16 cellular contexts compared by ENCODE assay signal in the genomic region with DNA sequence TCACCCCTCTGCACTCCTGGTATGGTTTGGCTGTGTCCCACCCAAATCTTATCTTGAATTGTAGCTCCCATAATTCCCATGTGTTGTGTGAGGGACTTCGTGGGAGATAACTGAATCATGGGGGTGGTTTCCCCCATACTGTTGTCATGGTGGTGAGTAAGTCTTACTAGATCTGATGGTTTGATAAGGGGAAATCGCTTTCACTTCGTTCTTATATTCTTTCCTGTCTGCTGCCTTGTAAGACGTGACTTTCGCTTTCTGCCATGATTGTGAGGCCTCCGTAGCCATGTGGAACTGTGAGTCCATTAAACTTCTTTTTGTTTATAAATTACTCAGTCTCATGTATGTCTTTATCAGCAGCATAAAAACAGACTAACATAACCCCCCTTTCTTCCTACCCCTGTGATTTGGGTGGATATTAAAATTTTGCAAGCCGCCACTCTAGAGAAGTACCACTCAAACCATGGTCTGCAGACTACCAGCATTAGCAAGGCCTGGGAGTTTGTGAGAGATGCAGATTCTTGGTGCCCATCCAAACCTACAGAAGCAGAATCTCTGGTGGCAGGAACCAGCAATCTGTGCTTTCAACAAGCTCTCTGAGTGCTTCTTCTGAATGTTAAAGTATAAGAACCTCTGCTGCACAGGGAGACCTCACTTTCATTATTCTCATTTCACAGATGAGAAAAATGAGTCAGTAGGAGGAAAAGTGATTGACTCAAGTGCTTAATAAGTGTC.
"Had no signal": no experiment of that assay in that cellular context is flagged by ENCODE, and none has a peak within 500 bp of the region (broad histone marks: within the 10 kb centered on the region; RNA-seq: fewer than 3 reads in every experiment).

No MANE protein-coding gene starts in this region.

- FAIRE-seq: endometrium had no signal

- DNase-seq: effector memory CD4-positive, alpha-beta T cell; foreskin fibroblast; glutamatergic neuron; islet precursor cell; mammary epithelial cell; naive thymus-derived CD4-positive, alpha-beta T cell; nephron progenitor cell; psoas muscle; retina; right lobe of liver; stimulated activated CD4-positive, alpha-beta T cell treated with anti-CD3 and anti-CD28 coated beads, Interleukin-4, amount 100 ng/mL, for 1 hour; stimulated activated CD8-positive, alpha-beta memory T cell treated with anti-CD3 and anti-CD28 coated beads, Interleukin-4, amount 100 ng/mL, for 48 hours; stimulated activated naive CD8-positive, alpha-beta T cell treated with anti-CD3 and anti-CD28 coated beads, Interleukin-15, Interleukin-2, amounts not matched to agents 100 U/mL and 50 U/mL, for 24 hours; testis; upper lobe of right lung had no signal
